13 cellular contexts compared by ENCODE assay signal in genomic region chrX:145817299-145817665, GRCh38. TPM values are rescaled to one million over a fixed set of nuclear protein-coding genes. Genes with fewer than 3 reads are reported as not detected.
DNase-seq lines count a peak whose midpoint lies in the region; ATAC-seq and TF ChIP-seq lines count a peak whose summit lies in the region.
"Had no signal": no experiment of that assay in that cellular context is flagged by ENCODE, and none has a peak within 500 bp of the region (broad histone marks: within the 10 kb centered on the region; RNA-seq: fewer than 3 reads in every experiment).

No MANE protein-coding gene starts in this region.

- H3K36me3 ChIP-seq in lung (ENCODE audit: control insufficient read depth in 2 of 2, insufficient read depth in 2 of 2, low read length in 2 of 2), result no peaks in the 10 kb centered on the region
- H3K36me3 ChIP-seq in thoracic aorta, result no peaks in the 10 kb centered on the region

- H3K9me3 ChIP-seq in lung (ENCODE audit: control insufficient read depth in 2 of 2, insufficient read depth in 1 of 2, low read length in 1 of 2), result peaks cover 0 to 10% of the 10 kb centered on the region in 2 donors
- H3K9me3 ChIP-seq in thoracic aorta, result no peaks in the 10 kb centered on the region

- H3K27ac ChIP-seq in coronary artery (peak overlapping the region in 1 of 2 donors; percentile 15), lung (ENCODE audit: low read depth in 1 of 2, low read length in 1 of 2) (no peak overlapping the region), thoracic aorta (no peak overlapping the region)
- H3K27ac ChIP-seq: 22Rv1 had no signal

- TF ChIP-seq CTCF in coronary artery (IDR thresholded peaks at IDR 0.05), result no peak
- TF ChIP-seq CTCF in lung (IDR thresholded peaks at IDR 0.05; ENCODE audit: control extremely low read depth, extremely low read depth), result no peak
- TF ChIP-seq CTCF in thoracic aorta (IDR thresholded peaks at IDR 0.05), result no peak

- peaks cover 4% of the 10 kb centered on the region for H3K27me3 ChIP-seq in lung (ENCODE audit: control insufficient read depth, insufficient read depth)
- H3K27me3 ChIP-seq in thoracic aorta (replicated peaks; ENCODE audit: insufficient read depth), result no peaks in the 10 kb centered on the region

- H3K4me1 ChIP-seq in lung (ENCODE audit: control insufficient read depth in 2 of 2, insufficient read depth in 2 of 2, low read length in 2 of 2), result no peaks in the 10 kb centered on the region
- H3K4me1 ChIP-seq in thoracic aorta (ENCODE audit: control insufficient read depth in 1 of 2, low read depth in 2 of 2), result no peaks in the 10 kb centered on the region

- H3K4me3 ChIP-seq in coronary artery, result peak overlapping the region; percentile 63
- H3K4me3 ChIP-seq in lung, result no peak overlapping the region
- H3K4me3 ChIP-seq in thoracic aorta, result peak overlapping the region; percentile 27

- WGBS in lung, 2 donors, result 0 to 30% methylated on average over 14 to 17 of the region's 17 CpGs

- DNase-seq in DMS 273 (lab: John Stamatoyannopoulos, UW; ENCODE audit: unreplicated experiment) (peak; percentile 28), DMS 273 treated with DMSO at 0.1 percent for 48 hours (lab: John Stamatoyannopoulos, UW) (no peak), coronary artery (ENCODE audit: low spot score) (no peak), lung (ENCODE audit: low spot score) (no peak), thoracic aorta (ENCODE audit: low spot score) (no peak), NCI-H524 treated with DMSO at 0.1 percent for 48 hours (lab: John Stamatoyannopoulos, UW) (no peak), HCEC 1CT (no peak), NCI-H146 treated with DMSO at 0.1 percent for 48 hours (lab: John Stamatoyannopoulos, UW; ENCODE audit: unreplicated experiment) (no peak)
- DNase-seq: activated CD8-positive, alpha-beta T cell treated with anti-CD3 and anti-CD28 coated beads for 36 hours; activated naive CD8-positive, alpha-beta T cell treated with anti-CD3 and anti-CD28 coated beads for 36 hours; DMS53; KG1 had no signal

- ATAC-seq in lung (ENCODE audit: insufficient read depth, low FRiP score), result peak; percentile 31
- no peak for ATAC-seq in thoracic aorta (ENCODE audit: insufficient number of reproducible peaks, low FRiP score, low read depth)
- ATAC-seq: activated CD8-positive, alpha-beta T cell treated with anti-CD3 and anti-CD28 coated beads for 36 hours had no signal

RNA-seq across cellular contexts. Expression of gene SLITRK2, which starts 0.3 kb away (rescaled TPM):
- 1 to 10 TPM; 1.2 to 1.7 TPM for total RNA-seq in lung
- under 1 TPM; 0.18 to 0.24 TPM for polyA plus RNA-seq in lung
- under 1 TPM; 0.14 to 0.42 TPM for total RNA-seq in thoracic aorta
- total RNA-seq: activated CD8-positive, alpha-beta T cell treated with anti-CD3 and anti-CD28 coated beads for 36 hours; activated naive CD8-positive, alpha-beta T cell treated with anti-CD3 and anti-CD28 coated beads for 36 hours had no signal
